ENCODE assay signal across 1 cellular context in genomic region chr13:49495783-49496762, GRCh38.
TF ChIP-seq lines count a peak whose summit lies in the region.

Gene PHF11 (plus strand): TSS chr13:49495953. CDS start chr13:49496002, 49 bp downstream.

TF ChIP-seq in GM12878, 131 proteins besides CTCF, POLR2A, EP300 and RAD21 (continued from another document and continues in another):
- no peak for TF ChIP-seq E2F8 (IDR thresholded peaks at IDR 0.05; ENCODE audit: low read depth, partially characterized antibody)
- TF ChIP-seq CREM (IDR thresholded peaks at IDR 0.05; ENCODE audit: low read depth), result peak; percentile 33; the same call in 1 of the 2 replicates
- peak; percentile 37; the same call in 1 of the 2 replicates for TF ChIP-seq SMAD5 (IDR thresholded peaks at IDR 0.05; ENCODE audit: low read depth)
- TF ChIP-seq E4F1 (IDR thresholded peaks at IDR 0.05; ENCODE audit: borderline replicate concordance, partially characterized antibody), result peak; percentile 56
- TF ChIP-seq PAX5 (IDR thresholded peaks at IDR 0.05; ENCODE audit: borderline replicate concordance, low read depth, low read length), result peak; percentile 36; the same call in 1 of the 2 replicates
- no peak for TF ChIP-seq NFXL1 (IDR thresholded peaks at IDR 0.05; ENCODE audit: borderline replicate concordance)
- no peak for TF ChIP-seq PML (IDR thresholded peaks at IDR 0.05; ENCODE audit: low read length)
- no peak for TF ChIP-seq YBX1 (IDR thresholded peaks at IDR 0.05)
- TF ChIP-seq, protein P1, sequence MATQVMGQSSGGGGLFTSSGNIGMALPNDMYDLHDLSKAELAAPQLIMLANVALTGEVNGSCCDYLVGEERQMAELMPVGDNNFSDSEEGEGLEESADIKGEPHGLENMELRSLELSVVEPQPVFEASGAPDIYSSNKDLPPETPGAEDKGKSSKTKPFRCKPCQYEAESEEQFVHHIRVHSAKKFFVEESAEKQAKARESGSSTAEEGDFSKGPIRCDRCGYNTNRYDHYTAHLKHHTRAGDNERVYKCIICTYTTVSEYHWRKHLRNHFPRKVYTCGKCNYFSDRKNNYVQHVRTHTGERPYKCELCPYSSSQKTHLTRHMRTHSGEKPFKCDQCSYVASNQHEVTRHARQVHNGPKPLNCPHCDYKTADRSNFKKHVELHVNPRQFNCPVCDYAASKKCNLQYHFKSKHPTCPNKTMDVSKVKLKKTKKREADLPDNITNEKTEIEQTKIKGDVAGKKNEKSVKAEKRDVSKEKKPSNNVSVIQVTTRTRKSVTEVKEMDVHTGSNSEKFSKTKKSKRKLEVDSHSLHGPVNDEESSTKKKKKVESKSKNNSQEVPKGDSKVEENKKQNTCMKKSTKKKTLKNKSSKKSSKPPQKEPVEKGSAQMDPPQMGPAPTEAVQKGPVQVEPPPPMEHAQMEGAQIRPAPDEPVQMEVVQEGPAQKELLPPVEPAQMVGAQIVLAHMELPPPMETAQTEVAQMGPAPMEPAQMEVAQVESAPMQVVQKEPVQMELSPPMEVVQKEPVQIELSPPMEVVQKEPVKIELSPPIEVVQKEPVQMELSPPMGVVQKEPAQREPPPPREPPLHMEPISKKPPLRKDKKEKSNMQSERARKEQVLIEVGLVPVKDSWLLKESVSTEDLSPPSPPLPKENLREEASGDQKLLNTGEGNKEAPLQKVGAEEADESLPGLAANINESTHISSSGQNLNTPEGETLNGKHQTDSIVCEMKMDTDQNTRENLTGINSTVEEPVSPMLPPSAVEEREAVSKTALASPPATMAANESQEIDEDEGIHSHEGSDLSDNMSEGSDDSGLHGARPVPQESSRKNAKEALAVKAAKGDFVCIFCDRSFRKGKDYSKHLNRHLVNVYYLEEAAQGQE (IDR thresholded peaks at IDR 0.05; ENCODE audit: low read depth, low read length), result no peak
- TF ChIP-seq RB1 (IDR thresholded peaks at IDR 0.05; ENCODE audit: borderline replicate concordance), result 0 out of 2 replicates have a peak, but pooled peaks have one; percentile 24
- TF ChIP-seq ZBED1 (IDR thresholded peaks at IDR 0.05; ENCODE audit: borderline replicate concordance), result no peak
- TF ChIP-seq TBL1XR1 (IDR thresholded peaks at IDR 0.05; ENCODE audit: low read depth, low read length), result no peak
- no peak for TF ChIP-seq ESRRA (IDR thresholded peaks at IDR 0.05; ENCODE audit: low read length)
- no peak for TF ChIP-seq ZBTB4 (CRISPR knock-in tag; IDR thresholded peaks at IDR 0.05)
- no peak for TF ChIP-seq IRF3 (IDR thresholded peaks at IDR 0.05)
- TF ChIP-seq NR2C1 (IDR thresholded peaks at IDR 0.05), result no peak
- peak; percentile 91 for TF ChIP-seq TCF3 (IDR thresholded peaks at IDR 0.05; ENCODE audit: borderline replicate concordance, insufficient read depth, low read depth, low read length)
- no peak for TF ChIP-seq MTA2 (IDR thresholded peaks at IDR 0.05; ENCODE audit: low read depth)
- no peak for TF ChIP-seq TARDBP (IDR thresholded peaks at IDR 0.05; ENCODE audit: borderline replicate concordance)
- TF ChIP-seq ZNF207 (IDR thresholded peaks at IDR 0.05; ENCODE audit: borderline replicate concordance), result 0 out of 2 replicates have a peak, but pooled peaks have one; percentile 62
- no peak for TF ChIP-seq RELA (IDR thresholded peaks at IDR 0.05; ENCODE audit: borderline replicate concordance, partially characterized antibody)
- TF ChIP-seq ZNF217 (IDR thresholded peaks at IDR 0.05), result no peak
- no peak for TF ChIP-seq E2F4 (IDR thresholded peaks at IDR 0.05; ENCODE audit: low read depth, low read length)
- peak in 1 of 2 experiments; percentile 16; a peak in 2 of 3 replicates for TF ChIP-seq EGR1 (IDR thresholded peaks at IDR 0.05; ENCODE audit: borderline replicate concordance in 1 of 2, low read depth in 2 of 2, low read length in 2 of 2)
- TF ChIP-seq CEBPZ (IDR thresholded peaks at IDR 0.05; ENCODE audit: low read depth, low read length), result no peak
- TF ChIP-seq LARP7 (IDR thresholded peaks at IDR 0.05), result 0 out of 2 replicates have a peak, but pooled peaks have one; percentile 62
- TF ChIP-seq RCOR1 (conservative IDR thresholded peaks at IDR 0.05; ENCODE audit: low read depth, low read length), result no peak
- no peak; the same call in none of the 2 replicates for TF ChIP-seq NR2F1 (conservative IDR thresholded peaks at IDR 0.05)
- no peak for TF ChIP-seq STAT3 (IDR thresholded peaks at IDR 0.05; ENCODE audit: low read depth, low read length)
- peak; percentile 64 for TF ChIP-seq YY1 (IDR thresholded peaks at IDR 0.05; ENCODE audit: low read depth, low read length)
- TF ChIP-seq, protein P2, sequence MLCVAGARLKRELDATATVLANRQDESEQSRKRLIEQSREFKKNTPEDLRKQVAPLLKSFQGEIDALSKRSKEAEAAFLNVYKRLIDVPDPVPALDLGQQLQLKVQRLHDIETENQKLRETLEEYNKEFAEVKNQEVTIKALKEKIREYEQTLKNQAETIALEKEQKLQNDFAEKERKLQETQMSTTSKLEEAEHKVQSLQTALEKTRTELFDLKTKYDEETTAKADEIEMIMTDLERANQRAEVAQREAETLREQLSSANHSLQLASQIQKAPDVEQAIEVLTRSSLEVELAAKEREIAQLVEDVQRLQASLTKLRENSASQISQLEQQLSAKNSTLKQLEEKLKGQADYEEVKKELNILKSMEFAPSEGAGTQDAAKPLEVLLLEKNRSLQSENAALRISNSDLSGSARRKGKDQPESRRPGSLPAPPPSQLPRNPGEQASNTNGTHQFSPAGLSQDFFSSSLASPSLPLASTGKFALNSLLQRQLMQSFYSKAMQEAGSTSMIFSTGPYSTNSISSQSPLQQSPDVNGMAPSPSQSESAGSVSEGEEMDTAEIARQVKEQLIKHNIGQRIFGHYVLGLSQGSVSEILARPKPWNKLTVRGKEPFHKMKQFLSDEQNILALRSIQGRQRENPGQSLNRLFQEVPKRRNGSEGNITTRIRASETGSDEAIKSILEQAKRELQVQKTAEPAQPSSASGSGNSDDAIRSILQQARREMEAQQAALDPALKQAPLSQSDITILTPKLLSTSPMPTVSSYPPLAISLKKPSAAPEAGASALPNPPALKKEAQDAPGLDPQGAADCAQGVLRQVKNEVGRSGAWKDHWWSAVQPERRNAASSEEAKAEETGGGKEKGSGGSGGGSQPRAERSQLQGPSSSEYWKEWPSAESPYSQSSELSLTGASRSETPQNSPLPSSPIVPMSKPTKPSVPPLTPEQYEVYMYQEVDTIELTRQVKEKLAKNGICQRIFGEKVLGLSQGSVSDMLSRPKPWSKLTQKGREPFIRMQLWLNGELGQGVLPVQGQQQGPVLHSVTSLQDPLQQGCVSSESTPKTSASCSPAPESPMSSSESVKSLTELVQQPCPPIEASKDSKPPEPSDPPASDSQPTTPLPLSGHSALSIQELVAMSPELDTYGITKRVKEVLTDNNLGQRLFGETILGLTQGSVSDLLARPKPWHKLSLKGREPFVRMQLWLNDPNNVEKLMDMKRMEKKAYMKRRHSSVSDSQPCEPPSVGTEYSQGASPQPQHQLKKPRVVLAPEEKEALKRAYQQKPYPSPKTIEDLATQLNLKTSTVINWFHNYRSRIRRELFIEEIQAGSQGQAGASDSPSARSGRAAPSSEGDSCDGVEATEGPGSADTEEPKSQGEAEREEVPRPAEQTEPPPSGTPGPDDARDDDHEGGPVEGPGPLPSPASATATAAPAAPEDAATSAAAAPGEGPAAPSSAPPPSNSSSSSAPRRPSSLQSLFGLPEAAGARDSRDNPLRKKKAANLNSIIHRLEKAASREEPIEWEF (IDR thresholded peaks at IDR 0.05; ENCODE audit: insufficient replicate concordance, low read depth, low read length), result no peak
- TF ChIP-seq MEF2B (IDR thresholded peaks at IDR 0.05; ENCODE audit: partially characterized antibody, poor library complexity, severe bottlenecking), result no peak
